In the genomic region with DNA sequence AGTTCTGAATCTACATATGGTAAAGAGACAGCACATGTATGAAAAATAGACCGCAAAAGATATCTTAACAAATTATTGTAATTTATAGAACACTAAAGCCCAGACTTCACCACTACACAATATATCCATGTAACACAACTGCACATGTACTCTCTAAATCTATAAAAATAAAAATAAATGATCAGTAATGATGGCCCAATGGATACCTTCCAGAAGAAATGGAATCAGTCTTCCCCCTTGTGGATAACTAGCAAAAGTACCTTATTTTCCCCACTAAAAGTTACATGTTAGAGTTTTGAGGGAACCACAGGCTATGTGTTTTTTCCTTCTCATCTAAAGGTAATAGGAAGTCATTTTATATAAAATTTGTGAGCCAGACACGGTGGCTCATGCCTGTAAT, we compare ENCODE assay signal across 1 cellular context.
TF ChIP-seq lines count a peak whose summit lies in the region.

No MANE protein-coding gene starts in this region.

TF ChIP-seq in H1, 55 proteins besides CTCF, POLR2A, EP300 and RAD21:
- no peak for TF ChIP-seq JUND (IDR thresholded peaks at IDR 0.05; ENCODE audit: low read length)
- no peak for TF ChIP-seq EGR1 (IDR thresholded peaks at IDR 0.05; ENCODE audit: borderline replicate concordance, low read depth, low read length)
- no peak for TF ChIP-seq CEBPB (IDR thresholded peaks at IDR 0.05; ENCODE audit: low read depth, low read length)
- TF ChIP-seq EZH2 (IDR thresholded peaks at IDR 0.05; ENCODE audit: low read depth, low read length, severe bottlenecking) = no peak
- no peak for TF ChIP-seq SP4 (IDR thresholded peaks at IDR 0.05; ENCODE audit: low read length)
- no peak for TF ChIP-seq SP1 (IDR thresholded peaks at IDR 0.05; ENCODE audit: low read depth, low read length)
- TF ChIP-seq POLR2AphosphoS5 (IDR thresholded peaks at IDR 0.05; ENCODE audit: low read depth, low read length) = no peak
- no peak for TF ChIP-seq ZNF274 (IDR thresholded peaks at IDR 0.05; ENCODE audit: borderline replicate concordance, extremely low read depth, low read length)
- no peak for TF ChIP-seq RXRA (IDR thresholded peaks at IDR 0.05; ENCODE audit: insufficient read depth, low read depth, low read length)
- TF ChIP-seq KDM1A (IDR thresholded peaks at IDR 0.05; ENCODE audit: borderline replicate concordance, low read length) = no peak
TF ChIP-seq in H1: peak in this region for 0.
